In genomic region chr1:156643266-156644092, GRCh38 we compare ENCODE assay signal across 12 cellular contexts. TPM values are rescaled to one million over a fixed set of nuclear protein-coding genes. Genes with fewer than 3 reads are reported as not detected.
DNase-seq lines count a peak whose midpoint lies in the region; ATAC-seq and FAIRE-seq lines count a peak whose summit lies in the region.
"Had no signal": no experiment of that assay in that cellular context is flagged by ENCODE, and none has a peak within 500 bp of the region (broad histone marks: within the 10 kb centered on the region; RNA-seq: fewer than 3 reads in every experiment).

No MANE protein-coding gene starts in this region.

- no peaks in the 10 kb centered on the region for H3K36me3 ChIP-seq in H7 (replicated peaks; ENCODE audit: control insufficient read depth, insufficient read depth, low read length)
- H3K36me3 ChIP-seq: spleen had no signal

- no peak for ATAC-seq in HG03460 (IDR thresholded peaks at IDR 0.05; ENCODE audit: unreplicated experiment)
- no peak for ATAC-seq in GM18861 (IDR thresholded peaks at IDR 0.05; ENCODE audit: unreplicated experiment)

- H3K36me3 Mint-ChIP-seq in T-helper 2 cell treated with Interferon-gamma antibody and Interleukin-4, amounts not matched to agents 5 μg/mL and 100 μg/mL, for 36 hours (ENCODE audit: low read depth): no peaks in the 10 kb centered on the region

- FAIRE-seq in urothelium cell line (lab: Jason Lieb, UNC): no peak

- peaks cover 82% of the 10 kb centered on the region for H3K27me3 Mint-ChIP-seq in T-helper 2 cell treated with Interferon-gamma antibody and Interleukin-4, amounts not matched to agents 5 μg/mL and 100 μg/mL, for 36 hours (ENCODE audit: low read depth)

- peak overlapping the region; percentile 36 for H3K4me3 Mint-ChIP-seq in T-helper 2 cell treated with Interferon-gamma antibody and Interleukin-4, amounts not matched to agents 5 μg/mL and 100 μg/mL, for 36 hours
- H3K4me3 Mint-ChIP-seq: dendritic cell treated with granulocyte-macrophage colony-stimulating factor and Interleukin-4, amounts not matched to agents 40 ng/mL and 50 ng/mL, for 4 days had no signal

- peak overlapping the region; percentile 15 for H3K27ac Mint-ChIP-seq in T-helper 2 cell treated with Interferon-gamma antibody and Interleukin-4, amounts not matched to agents 5 μg/mL and 100 μg/mL, for 36 hours
- H3K27ac Mint-ChIP-seq: dendritic cell treated with granulocyte-macrophage colony-stimulating factor and Interleukin-4, amounts not matched to agents 40 ng/mL and 50 ng/mL, for 4 days had no signal

- H3K27me3 ChIP-seq in H7 (ENCODE audit: control insufficient read depth, insufficient read depth, low read length): peaks cover 87% of the 10 kb centered on the region

- no peak overlapping the region for H3K4me3 ChIP-seq in H7 (ENCODE audit: insufficient read depth, low read depth, low read length)
- H3K4me3 ChIP-seq: spleen had no signal

- H3K4me1 Mint-ChIP-seq in T-helper 2 cell treated with Interferon-gamma antibody and Interleukin-4, amounts not matched to agents 5 μg/mL and 100 μg/mL, for 36 hours (ENCODE audit: low read depth): peaks cover 25% of the 10 kb centered on the region

- peak; percentile 85 for DNase-seq in GDM1 (lab: John Stamatoyannopoulos, UW)
- DNase-seq in H7: peak; percentile 79
- DNase-seq in T-helper 2 cell treated with Interferon-gamma antibody and Interleukin-4, amounts not matched to agents 5 μg/mL and 100 μg/mL, for 36 hours (ENCODE audit: low spot score): peak; percentile 31
- peak; percentile 55 for DNase-seq in foreskin melanocyte
- no peak for DNase-seq in urothelium cell line (ENCODE audit: low spot score)
- no peak for DNase-seq in effector CD8-positive, alpha-beta T cell (lab: John Stamatoyannopoulos, UW)
- DNase-seq: spleen had no signal

- H3K9me3 Mint-ChIP-seq in T-helper 2 cell treated with Interferon-gamma antibody and Interleukin-4, amounts not matched to agents 5 μg/mL and 100 μg/mL, for 36 hours: no peaks in the 10 kb centered on the region
- H3K9me3 Mint-ChIP-seq: dendritic cell treated with granulocyte-macrophage colony-stimulating factor and Interleukin-4, amounts not matched to agents 40 ng/mL and 50 ng/mL, for 4 days had no signal

RNA-seq across cellular contexts. Expression of gene BCAN, which starts 1.6 kb away (rescaled TPM):
- total RNA-seq in H7 (2014; rRNA removed; shearing (Covaris generic)): 1.7 and 4.1 TPM in 2 replicates
- total RNA-seq: Daoy, M059J, spleen had no signal

RNA-seq across cellular contexts. Expression of gene HAPLN2, which starts 24.3 kb away (rescaled TPM):
- total RNA-seq in H7 (2014; rRNA removed; shearing (Covaris generic)): 0.73 and 1.3 TPM in 2 replicates
- total RNA-seq: M059J had no signal

RNA-seq across cellular contexts. Expression of gene NES, which starts 33.7 kb away (rescaled TPM):
- 220 and 231 TPM in 2 replicates for total RNA-seq in H7 (2014; rRNA removed; shearing (Covaris generic))

RNA-seq across cellular contexts. Expression of gene GPATCH4, which starts 42.2 kb away (rescaled TPM):
- total RNA-seq in H7 (2014; rRNA removed; shearing (Covaris generic)): 40.6 and 45.0 TPM in 2 replicates

RNA-seq across cellular contexts. Expression of gene NAXE, which starts 51.9 kb away (rescaled TPM):
- 133 and 151 TPM in 2 replicates for total RNA-seq in H7 (2014; rRNA removed; shearing (Covaris generic))

Comparison
In these comparisons a context has a peak if more than half of its experiments do, and no peak if none do; other contexts are left out.
1. DNase-seq: peak in GDM1 (single experiment), H7 (single experiment), T-helper 2 cell treated with Interferon-gamma antibody and Interleukin-4, amounts not matched to agents 5 μg/mL and 100 μg/mL, for 36 hours (single experiment) and foreskin melanocyte (single experiment); none in urothelium cell line (single experiment) and effector CD8-positive, alpha-beta T cell (single experiment).